Comparison of ENCODE assay signal across 9 cellular contexts in genomic region chr1:24481098-24481497, GRCh38.
DNase-seq lines count a peak whose midpoint lies in the region; ATAC-seq lines count a peak whose summit lies in the region.
"Had no signal": no experiment of that assay in that cellular context is flagged by ENCODE, and none has a peak within 500 bp of the region (broad histone marks: within the 10 kb centered on the region; RNA-seq: fewer than 3 reads in every experiment).

No MANE protein-coding gene starts in this region.

- H3K4me3 Mint-ChIP-seq in activated naive CD8-positive, alpha-beta T cell = peak overlapping the region; percentile 66
- H3K4me3 Mint-ChIP-seq: brain had no signal

- peak overlapping the region; percentile 96 for H3K27ac Mint-ChIP-seq in activated naive CD8-positive, alpha-beta T cell

- peaks cover 70% of the 10 kb centered on the region for H3K4me1 Mint-ChIP-seq in activated naive CD8-positive, alpha-beta T cell (ENCODE audit: low read depth)

- H3K9me3 Mint-ChIP-seq in activated naive CD8-positive, alpha-beta T cell (ENCODE audit: low read depth) = no peaks in the 10 kb centered on the region
- H3K9me3 Mint-ChIP-seq: brain had no signal

- peaks cover 2% of the 10 kb centered on the region for H3K36me3 Mint-ChIP-seq in activated naive CD8-positive, alpha-beta T cell
- H3K36me3 Mint-ChIP-seq: brain had no signal

- intact Hi-C loops in posterior cingulate gyrus (cut with DNase I) = no loop called here

- DNase-seq in SIG-M5 (lab: John Stamatoyannopoulos, UW) = peak; percentile 47
- peak; percentile 73 for DNase-seq in stimulated activated CD4-positive, alpha-beta T cell treated with anti-CD3 and anti-CD28 coated beads, Interleukin-1b, Interleukin-23, amount 100 ng/mL, for 48 hours
- no peak for DNase-seq in kidney tubule cell (ENCODE audit: low spot score)
- DNase-seq in NCI-H82 (lab: John Stamatoyannopoulos, UW) = no peak
- DNase-seq in posterior cingulate gyrus = no peak

- ATAC-seq in GM19452 (IDR thresholded peaks at IDR 0.05; ENCODE audit: unreplicated experiment) (peak; percentile 64), HG03378 (IDR thresholded peaks at IDR 0.05; ENCODE audit: unreplicated experiment) (no peak)

- no peaks in the 10 kb centered on the region for H3K27me3 Mint-ChIP-seq in activated naive CD8-positive, alpha-beta T cell

Comparison
In these comparisons a context has a peak if more than half of its experiments do, and no peak if none do; other contexts are left out.
1. DNase-seq: peak in SIG-M5 (single experiment) and stimulated activated CD4-positive, alpha-beta T cell treated with anti-CD3 and anti-CD28 coated beads, Interleukin-1b, Interleukin-23, amount 100 ng/mL, for 48 hours (single experiment); none in kidney tubule cell (single experiment), NCI-H82 (single experiment) and posterior cingulate gyrus (0 of 10).